Comparison of ENCODE assay signal across 8 cellular contexts in genomic region chr4:54440394-54441223, GRCh38.
A peak's percentile ranks its signal among the peaks of the same experiment; 100 is the strongest.
DNase-seq lines count a peak whose midpoint lies in the region; ATAC-seq and TF ChIP-seq lines count a peak whose summit lies in the region.

No MANE protein-coding gene starts in this region.

- H3K9me3 Mint-ChIP-seq in chondrocyte (ENCODE audit: low read depth) = no peaks in the 10 kb centered on the region

- peaks cover 14% of the 10 kb centered on the region for H3K4me1 ChIP-seq in lower lobe of right lung

- H3K4me3 Mint-ChIP-seq in chondrocyte (ENCODE audit: unreplicated experiment) = no peak overlapping the region

- H3K27ac ChIP-seq in lower lobe of right lung = peak overlapping the region; percentile 42

- H3K9me3 ChIP-seq in lower lobe of right lung = no peaks in the 10 kb centered on the region

- H3K27ac Mint-ChIP-seq in chondrocyte (ENCODE audit: unreplicated experiment) = no peak overlapping the region

- H3K36me3 ChIP-seq in lower lobe of right lung = no peaks in the 10 kb centered on the region

- ATAC-seq in lower lobe of right lung = peak in 1 of 2 donors; percentile 72

- H3K27me3 ChIP-seq in lower lobe of right lung (ENCODE audit: low read depth) = no peaks in the 10 kb centered on the region

- DNase-seq in NCI-H1694 treated with DMSO at 0.1 percent for 48 hours (lab: John Stamatoyannopoulos, UW) (peak; percentile 20), NCI-H1694 (lab: John Stamatoyannopoulos, UW) (no peak), NCI-H2227 (lab: John Stamatoyannopoulos, UW; ENCODE audit: unreplicated experiment) (peak; percentile 15), chondrocyte (ENCODE audit: low spot score) (no peak), lower lobe of right lung (no peak), mesenteric fat pad (ENCODE audit: low spot score) (no peak), activated T-cell treated with anti-CD3 and anti-CD28 coated beads for 4 hours (no peak)
- DNase-seq in activated CD4-positive, alpha-beta T cell treated with anti-CD3 and anti-CD28 coated beads, Interleukin-2, amount 50 U/mL, for 1 hour = no peak

- H3K4me1 Mint-ChIP-seq in chondrocyte (ENCODE audit: low read depth) = peaks cover under 1% of the 10 kb centered on the region

- TF ChIP-seq CTCF in chondrocyte (IDR thresholded peaks at IDR 0.05) (peak; percentile 90), lower lobe of right lung (IDR thresholded peaks at IDR 0.05) (peak; percentile 63)

- no peaks in the 10 kb centered on the region for H3K36me3 Mint-ChIP-seq in chondrocyte (ENCODE audit: low read depth)

- peak overlapping the region; percentile 20 for H3K4me3 ChIP-seq in lower lobe of right lung

- peaks cover 2% of the 10 kb centered on the region for H3K27me3 Mint-ChIP-seq in chondrocyte (ENCODE audit: low read depth)

- intact Hi-C loops in lower lobe of right lung (cut with DNase I) = loop anchor here (5.0 kb wide), 1 partner anchor 118 kb away; no protein-coding TSS in a partner anchor

Comparison
In these comparisons a context has a peak if more than half of its experiments do, and no peak if none do; other contexts are left out.
1. DNase-seq: peak in NCI-H1694 treated with DMSO at 0.1 percent for 48 hours (single experiment) and NCI-H2227 (single experiment); none in NCI-H1694 (single experiment), chondrocyte (single experiment), lower lobe of right lung (single experiment), mesenteric fat pad (single experiment), activated T-cell treated with anti-CD3 and anti-CD28 coated beads for 4 hours (single experiment) and activated CD4-positive, alpha-beta T cell treated with anti-CD3 and anti-CD28 coated beads, Interleukin-2, amount 50 U/mL, for 1 hour (single experiment).